Comparison of ENCODE assay signal across 14 cellular contexts in genomic region chr20:37193821-37194220, GRCh38. TPM values are rescaled to one million over a fixed set of nuclear protein-coding genes. Genes with fewer than 3 reads are reported as not detected.
DNase-seq lines count a peak whose midpoint lies in the region; ATAC-seq and TF ChIP-seq lines count a peak whose summit lies in the region.
"Had no signal": no experiment of that assay in that cellular context is flagged by ENCODE, and none has a peak within 500 bp of the region (broad histone marks: within the 10 kb centered on the region; RNA-seq: fewer than 3 reads in every experiment).

No MANE protein-coding gene starts in this region.

- intact Hi-C loops in sciatic nerve (cut with DNase I): loop anchor here (5.0 to 10.0 kb wide), 2 partner anchors 81 to 338 kb away; no protein-coding TSS in a partner anchor
- intact Hi-C loops in Calu3 (cut with micrococcal nuclease; ENCODE audit: unreplicated experiment): no loop called here

- POLR2A ChIA-PET in WTC11 (lab: Charles Lee): no interaction called here

- peak overlapping the region; percentile 62 for H3K27ac Mint-ChIP-seq in activated T-cell treated with anti-CD3 and anti-CD28 coated beads, Interleukin-2, amount 50 U/mL, for 72 hours
- H3K27ac Mint-ChIP-seq in WTC11 (peak overlapping the region; percentile 97), Calu3 (ENCODE audit: unreplicated experiment) (no peak overlapping the region)
- H3K27ac Mint-ChIP-seq in effector memory CD8-positive, alpha-beta T cell: peak overlapping the region; percentile 26 to 83

- no TSS peak for BruUV-seq in Calu3 (replicated peaks; lab: Mats Ljungman, UMichigan)

- peaks cover 3 to 25% of the 10 kb centered on the region in 2 donors for H3K36me3 Mint-ChIP-seq in activated T-cell treated with anti-CD3 and anti-CD28 coated beads, Interleukin-2, amount 50 U/mL, for 72 hours (ENCODE audit: insufficient read depth in 2 of 2)
- H3K36me3 Mint-ChIP-seq in WTC11 (peaks cover 43% of the 10 kb centered on the region), Calu3 (ENCODE audit: insufficient read depth, unreplicated experiment) (peaks cover 45% of the 10 kb centered on the region)
- peaks cover 35% of the 10 kb centered on the region for H3K36me3 Mint-ChIP-seq in effector memory CD8-positive, alpha-beta T cell (ENCODE audit: insufficient read depth)

- CTCF ChIA-PET in WTC11 (lab: Charles Lee): interaction anchor here (1.1 kb wide), 1 partner anchor 15 kb away, joined by 4 read pairs; the partner anchor contains the start of genes MROH8 and RPN2
- CTCF ChIA-PET in Calu3 (lab: Charles Lee): no interaction called here

- TF ChIP-seq CTCF in WTC11 (IDR thresholded peaks at IDR 0.05): no peak
- TF ChIP-seq CTCF in Calu3 (IDR thresholded peaks at IDR 0.05; ENCODE audit: unreplicated experiment): no peak

- no peak overlapping the region for H3K4me3 Mint-ChIP-seq in activated T-cell treated with anti-CD3 and anti-CD28 coated beads, Interleukin-2, amount 50 U/mL, for 72 hours
- H3K4me3 Mint-ChIP-seq in WTC11 (no peak overlapping the region), Calu3 (ENCODE audit: low read depth, unreplicated experiment) (no peak overlapping the region)
- H3K4me3 Mint-ChIP-seq in effector memory CD8-positive, alpha-beta T cell: no peak overlapping the region

- no peak for DNase-seq in activated T-cell treated with anti-CD3 and anti-CD28 coated beads, Interleukin-2, amount 50 U/mL, for 72 hours
- no peak for DNase-seq in activated T-cell treated with anti-CD3 and anti-CD28 coated beads, Interleukin-2, amount 50 U/mL, for 1 hour
- DNase-seq in WTC11 (ENCODE audit: low spot score) (no peak), sciatic nerve (ENCODE audit: low spot score) (peak; percentile 48), Calu3 (no peak)
- DNase-seq in effector memory CD8-positive, alpha-beta T cell: no peak
- no peak for DNase-seq in activated CD8-positive, alpha-beta memory T cell treated with anti-CD3 and anti-CD28 coated beads, Interleukin-2, amount 50 U/mL, for 48 hours
- DNase-seq: ACHN, cortex of kidney, DMS 273 treated with DMSO at 0.1 percent for 48 hours, Kasumi-1, NCI-H187 had no signal

- H3K9me3 Mint-ChIP-seq in activated T-cell treated with anti-CD3 and anti-CD28 coated beads, Interleukin-2, amount 50 U/mL, for 72 hours: no peaks in the 10 kb centered on the region
- H3K9me3 Mint-ChIP-seq in WTC11 (no peaks in the 10 kb centered on the region), Calu3 (ENCODE audit: low read depth, unreplicated experiment) (no peaks in the 10 kb centered on the region)
- H3K9me3 Mint-ChIP-seq in effector memory CD8-positive, alpha-beta T cell: no peaks in the 10 kb centered on the region

- H3K4me1 Mint-ChIP-seq in activated T-cell treated with anti-CD3 and anti-CD28 coated beads, Interleukin-2, amount 50 U/mL, for 72 hours (ENCODE audit: low read depth): peaks cover 75% of the 10 kb centered on the region
- peaks cover 29% of the 10 kb centered on the region for H3K4me1 Mint-ChIP-seq in WTC11
- H3K4me1 Mint-ChIP-seq in effector memory CD8-positive, alpha-beta T cell (ENCODE audit: low read depth in 2 of 2): peaks cover 61 to 70% of the 10 kb centered on the region in 2 donors
- peaks cover 49% of the 10 kb centered on the region for H3K4me1 Mint-ChIP-seq in Calu3 (ENCODE audit: low read depth, unreplicated experiment)

- no peaks in the 10 kb centered on the region for H3K27me3 Mint-ChIP-seq in activated T-cell treated with anti-CD3 and anti-CD28 coated beads, Interleukin-2, amount 50 U/mL, for 72 hours (ENCODE audit: low read depth)
- H3K27me3 Mint-ChIP-seq in WTC11 (ENCODE audit: low read depth) (no peaks in the 10 kb centered on the region), Calu3 (ENCODE audit: unreplicated experiment) (no peaks in the 10 kb centered on the region)
- H3K27me3 Mint-ChIP-seq in effector memory CD8-positive, alpha-beta T cell: no peaks in the 10 kb centered on the region

- no peak for ATAC-seq in activated T-cell treated with anti-CD3 and anti-CD28 coated beads, Interleukin-2, amount 50 U/mL, for 72 hours (replicated peaks in 1 of 2)
- ATAC-seq in WTC11: no peak
- no peak for ATAC-seq in effector memory CD8-positive, alpha-beta T cell (replicated peaks)
- ATAC-seq in sciatic nerve: no peak
- no peak for ATAC-seq in HG02981 (IDR thresholded peaks at IDR 0.05; ENCODE audit: unreplicated experiment)
- ATAC-seq: esophagus mucosa had no signal

TF ChIP-seq in WTC11, 78 proteins besides CTCF, POLR2A, EP300 and RAD21:
- TF ChIP-seq JAZF1 (CRISPR knock-in tag; IDR thresholded peaks at IDR 0.05): no peak
- TF ChIP-seq ZNF416 (CRISPR knock-in tag; IDR thresholded peaks at IDR 0.05): no peak
- no peak for TF ChIP-seq MLX (CRISPR knock-in tag; IDR thresholded peaks at IDR 0.05)
- no peak for TF ChIP-seq PRRX2 (CRISPR knock-in tag; IDR thresholded peaks at IDR 0.05)
- TF ChIP-seq ZBTB43 (CRISPR knock-in tag; IDR thresholded peaks at IDR 0.05): no peak
- no peak for TF ChIP-seq CREB1 (CRISPR knock-in tag; IDR thresholded peaks at IDR 0.05)
- TF ChIP-seq ARID4B (CRISPR knock-in tag; IDR thresholded peaks at IDR 0.05; ENCODE audit: borderline replicate concordance): no peak

RNA-seq across cellular contexts. Expression of gene MROH8, which starts 14.5 kb away (rescaled TPM):
- total RNA-seq in activated T-cell treated with anti-CD3 and anti-CD28 coated beads, Interleukin-2, amount 50 U/mL, for 72 hours: 1 to 10 TPM; 5.0 to 5.2 TPM
- total RNA-seq in WTC11 (2021): 0.50 to 0.92 TPM (median 0.89 TPM) in 3 replicates
- total RNA-seq in sciatic nerve: 5.2 TPM
- 1.4 and 2.7 TPM in 2 replicates for total RNA-seq in Calu3 (2022)

RNA-seq across cellular contexts. Expression of gene RPN2, which starts 14.7 kb away (rescaled TPM):
- 100 to 1,000 TPM; 128 to 145 TPM for total RNA-seq in activated T-cell treated with anti-CD3 and anti-CD28 coated beads, Interleukin-2, amount 50 U/mL, for 72 hours
- total RNA-seq in WTC11 (2021) (205 to 233 TPM (median 227 TPM) in 3 replicates), sciatic nerve (97.9 TPM), Calu3 (2022) (508 and 522 TPM in 2 replicates)
